Comparison of ENCODE assay signal across 16 cellular contexts in genomic region chr5:168575391-168576372, GRCh38. TPM values are rescaled to one million over a fixed set of nuclear protein-coding genes. Genes with fewer than 3 reads are reported as not detected.
DNase-seq lines count a peak whose midpoint lies in the region; ATAC-seq, FAIRE-seq and TF ChIP-seq lines count a peak whose summit lies in the region.
"Had no signal": no experiment of that assay in that cellular context is flagged by ENCODE, and none has a peak within 500 bp of the region (broad histone marks: within the 10 kb centered on the region; RNA-seq: fewer than 3 reads in every experiment).

No MANE protein-coding gene starts in this region.

- dilution Hi-C loops in IMR-90 (cut with HindIII; ENCODE audit: low sequenced_read_pairs, unreplicated experiment), result no loop called here

- POLR2A ChIA-PET in IMR-90 (lab: Charles Lee; ENCODE audit: unreplicated experiment) (no interaction called here), GM12878 (lab: Charles Lee) (interaction anchor here (1.0 to 1.9 kb wide), 2 partner anchors 8 to 10 kb away, joined by 5 to 7 read pairs; no protein-coding TSS in a partner anchor)

- TF ChIP-seq RAD21 in IMR-90 (IDR thresholded peaks at IDR 0.05; ENCODE audit: low read length) (no peak), GM12878 (IDR thresholded peaks at IDR 0.05; ENCODE audit: insufficient read depth, low read depth, low read length) (no peak)

- H3K18ac ChIP-seq in IMR-90 (ENCODE audit: low read depth, low read length), result no peak overlapping the region

- H2AFZ ChIP-seq in IMR-90 (replicated peaks; ENCODE audit: low read length, poor library complexity) (no peak overlapping the region), GM12878 (ENCODE audit: control insufficient read depth, low read depth, low read length) (no peak overlapping the region)

- no peak overlapping the region for H3K4ac ChIP-seq in IMR-90 (ENCODE audit: low read depth, low read length)

- H2BK5ac ChIP-seq in IMR-90 (ENCODE audit: low read depth, low read length, poor library complexity, severe bottlenecking), result no peak overlapping the region

- RAD21 ChIA-PET in GM12878 (lab: Charles Lee; ENCODE audit: unreplicated experiment), result no interaction called here

- no peak overlapping the region for H3K56ac ChIP-seq in IMR-90 (ENCODE audit: extremely low read depth, insufficient read depth, low read length)

- peaks cover 74% of the 10 kb centered on the region for H3K79me2 ChIP-seq in GM12878 (ENCODE audit: control insufficient read depth, insufficient read depth, low read length)

- ATAC-seq in IMR-90 (ENCODE audit: low read depth) (no peak), GM12878 (no peak), sciatic nerve (no peak), GM19328 (IDR thresholded peaks at IDR 0.05; ENCODE audit: unreplicated experiment) (no peak)
- ATAC-seq: gastroesophageal sphincter had no signal

- no peak for TF ChIP-seq EP300 in GM12878 (IDR thresholded peaks at IDR 0.05; ENCODE audit: borderline replicate concordance in 1 of 2, control insufficient read depth in 1 of 2, low read depth in 2 of 2, low read length in 2 of 2)

- peaks cover 65% of the 10 kb centered on the region for H3K36me3 Mint-ChIP-seq in nephron progenitor cell (ENCODE audit: low read depth)

- H4K5ac ChIP-seq in IMR-90 (ENCODE audit: low read depth, low read length), result no peak overlapping the region

- no peaks in the 10 kb centered on the region for H3K27me3 ChIP-seq in IMR-90 (ENCODE audit: control insufficient read depth, insufficient read depth, low read length)
- no peaks in the 10 kb centered on the region for H3K27me3 ChIP-seq in GM12878 (replicated peaks in 1 of 2; ENCODE audit: control insufficient read depth in 2 of 2, insufficient read depth in 2 of 2, low read length in 1 of 2)
- H3K27me3 ChIP-seq: BLaER1, gastroesophageal sphincter, right atrium auricular region had no signal

- TF ChIP-seq POLR2A in IMR-90 (IDR thresholded peaks at IDR 0.05; ENCODE audit: low read depth, low read length) (no peak), GM12878 (IDR thresholded peaks at IDR 0.05; ENCODE audit: low read depth, low read length) (no peak), GM12892 (IDR thresholded peaks at IDR 0.05; ENCODE audit: low read depth, low read length) (no peak)

- no peak overlapping the region for H3K23ac ChIP-seq in IMR-90 (ENCODE audit: low read depth, low read length)

- no peak overlapping the region for H3K27ac Mint-ChIP-seq in nephron progenitor cell

- H3K27me3 Mint-ChIP-seq in nephron progenitor cell (ENCODE audit: low read depth, poor library complexity), result no peaks in the 10 kb centered on the region

- no peak overlapping the region for H2BK15ac ChIP-seq in IMR-90 (ENCODE audit: low read depth, low read length)

- DNase-seq in DMS79 (lab: John Stamatoyannopoulos, UW) (peak; percentile 71), IMR-90 (peak; percentile 3), GM12878 (ENCODE audit: low read depth, low spot score) (no peak), nephron progenitor cell (no peak), sciatic nerve (ENCODE audit: low spot score) (no peak), GM12892 (ENCODE audit: insufficient read length) (no peak)
- DNase-seq: activated CD4-positive, CD25-positive, alpha-beta regulatory T cell treated with anti-CD3 and anti-CD28 coated beads, Interleukin-2, amount 50 U/mL, for 72 hours; kidney; NCI-H2029 treated with DMSO at 0.1 percent for 48 hours; stimulated activated CD4-positive, alpha-beta T cell treated with anti-CD3 and anti-CD28 coated beads, Interleukin-4, amount 100 ng/mL, for 24 hours; stimulated activated naive CD4-positive, alpha-beta T cell had no signal

- H3K27ac ChIP-seq in IMR-90 (ENCODE audit: insufficient read depth, low read length), result no peak overlapping the region
- H3K27ac ChIP-seq in GM12878 (ENCODE audit: control insufficient read depth, insufficient read depth), result no peak overlapping the region
- H3K27ac ChIP-seq: BLaER1, gastroesophageal sphincter, right atrium auricular region had no signal

- intact Hi-C loops in IMR-90 (cut with micrococcal nuclease), result loop anchor here (10.0 kb wide), 1 partner anchor 1229 kb away; no protein-coding TSS in a partner anchor
- intact Hi-C loops in GM12878 (cut with micrococcal nuclease; ENCODE audit: unreplicated experiment), result loop anchor here (10.0 kb wide), 1 partner anchor 281 kb away; the partner anchor contains the start of gene WWC1
- intact Hi-C loops in sciatic nerve (cut with DNase I), result no loop called here

- H3K4me1 ChIP-seq in IMR-90 (ENCODE audit: control insufficient read depth, insufficient read depth, low read length) (no peaks in the 10 kb centered on the region), GM12878 (ENCODE audit: control insufficient read depth, insufficient read depth, low read length) (peaks cover 9% of the 10 kb centered on the region; the same call in 1 of the 2 replicates)

- in situ Hi-C loops in IMR-90 (cut with MboI; ENCODE audit: low sequenced_read_pairs) (no loop called here), GM12878 (cut with MboI) (no loop called here)

- H3K4me1 Mint-ChIP-seq in nephron progenitor cell, result peaks cover 29% of the 10 kb centered on the region

- no peak overlapping the region for H2BK20ac ChIP-seq in IMR-90 (ENCODE audit: low read depth, low read length)

- peak overlapping the region; percentile 64 for H3K4me3 Mint-ChIP-seq in nephron progenitor cell

- CTCF ChIA-PET in IMR-90 (lab: Yijun Ruan, JAX) (no interaction called here), GM12878 (lab: Yijun Ruan, JAX) (interaction anchor here (0.6 to 1.3 kb wide), 4 partner anchors 10 to 101 kb away, joined by 3 read pairs; no protein-coding TSS in a partner anchor)

- no peaks in the 10 kb centered on the region for H3K36me3 ChIP-seq in IMR-90 (ENCODE audit: control insufficient read depth, insufficient read depth, low read length)
- no peaks in the 10 kb centered on the region; a peak in 1 of 4 replicates for H3K36me3 ChIP-seq in GM12878 (ENCODE audit: control insufficient read depth in 2 of 2, insufficient read depth in 2 of 2, low read length in 1 of 2)
- H3K36me3 ChIP-seq: gastroesophageal sphincter, right atrium auricular region had no signal

- no peak overlapping the region for H2BK120ac ChIP-seq in IMR-90 (ENCODE audit: low read depth, low read length)

- no peaks in the 10 kb centered on the region for H3K9me1 ChIP-seq in IMR-90 (ENCODE audit: insufficient read depth, low read length)

- H3K79me1 ChIP-seq in IMR-90 (ENCODE audit: low read depth in 1 of 2, low read length in 2 of 2), result peaks cover 0 to 21% of the 10 kb centered on the region in 2 experiments; a peak in 2 of 4 replicates

- FAIRE-seq in GM12878 (lab: Jason Lieb, UNC) (no peak), GM12892 (lab: Jason Lieb, UNC) (no peak)
- FAIRE-seq: H54, kidney had no signal

- H3K9me3 Mint-ChIP-seq in nephron progenitor cell, result peaks cover 44% of the 10 kb centered on the region

- SMC1A ChIA-PET in GM12878 (lab: Charles Lee; ENCODE audit: uncharacterized antibody, unreplicated experiment), result interaction anchor here (0.7 to 2.2 kb wide), 4 partner anchors 11 to 95 kb away, joined by 3 to 5 read pairs (median 4); no protein-coding TSS in a partner anchor

- H3K4me3 ChIP-seq in IMR-90 (ENCODE audit: insufficient read depth, low read depth, low read length) (no peak overlapping the region), GM12878 (peak overlapping the region; percentile 13)
- H3K4me3 ChIP-seq: BLaER1, gastroesophageal sphincter, right atrium auricular region had no signal

- no peak overlapping the region for H3K9ac ChIP-seq in IMR-90 (ENCODE audit: low read depth, low read length)
- no peak overlapping the region for H3K9ac ChIP-seq in GM12878 (ENCODE audit: control insufficient read depth, insufficient read depth, low read length)
- H3K9ac ChIP-seq: BLaER1 had no signal

- H4K20me1 ChIP-seq in IMR-90 (ENCODE audit: insufficient read depth, low read length) (peaks cover 41% of the 10 kb centered on the region), GM12878 (ENCODE audit: control insufficient read depth, insufficient read depth) (no peaks in the 10 kb centered on the region)

- no CpG with 5 or more reads among the region's 7 CpGs for WGBS in IMR-90 (ENCODE audit: extremely low coverage in 2 of 2, insufficient read length in 1 of 2), 2 experiments
- 90% methylated on average over 7 of the region's 7 CpGs for WGBS in GM12878 (ENCODE audit: insufficient coverage, insufficient replicate concordance, low lambda C conversion rate, missing lambda C conversion rate)

- no peak overlapping the region for H4K8ac ChIP-seq in IMR-90 (ENCODE audit: low read depth in 2 of 2, low read length in 2 of 2)

- no peak overlapping the region for H3K14ac ChIP-seq in IMR-90 (replicated peaks; ENCODE audit: low read depth, low read length)

- H3K4me2 ChIP-seq in IMR-90 (ENCODE audit: low read depth, low read length) (no peak overlapping the region), GM12878 (ENCODE audit: control insufficient read depth, insufficient read depth) (peak overlapping the region; percentile 55)

- no TSS peak for BruUV-seq in IMR-90 (replicated peaks; lab: Mats Ljungman, UMichigan)
- BruUV-seq in GM12878 (replicated peaks; lab: Mats Ljungman, UMichigan), result no TSS peak

- no peak overlapping the region for H4K91ac ChIP-seq in IMR-90 (ENCODE audit: insufficient read depth, low read depth, low read length)

- H2AK9ac ChIP-seq in IMR-90 (replicated peaks; ENCODE audit: low read depth, low read length, poor library complexity), result no peak overlapping the region

- H3K9me3 ChIP-seq in IMR-90 (ENCODE audit: control insufficient read depth, insufficient read depth, low read length) (no peaks in the 10 kb centered on the region), GM12878 (replicated peaks; ENCODE audit: control insufficient read depth, insufficient read depth, low read length) (peaks cover 4% of the 10 kb centered on the region)
- H3K9me3 ChIP-seq: gastroesophageal sphincter, right atrium auricular region had no signal

- TF ChIP-seq CTCF in IMR-90 (conservative IDR thresholded peaks at IDR 0.05; ENCODE audit: low read depth, low read length) (no peak), GM12878 (IDR thresholded peaks at IDR 0.05 in 2 of 3, conservative IDR thresholded peaks at IDR 0.05 in 1 of 3; ENCODE audit: control insufficient read depth in 2 of 3, extremely low read depth in 1 of 3, insufficient read depth in 1 of 3, low read depth in 3 of 3, low read length in 3 of 3) (no peak), nephron progenitor cell (IDR thresholded peaks at IDR 0.05) (no peak)

- no peak overlapping the region for H2AK5ac ChIP-seq in IMR-90 (ENCODE audit: low read depth, low read length)

RNA-seq across cellular contexts. Expression of gene PANK3, which starts 3.5 kb away (rescaled TPM):
- total RNA-seq in IMR-90 (2012; rRNA removed), result 21.0 and 37.5 TPM in 2 replicates
- polyA plus RNA-seq in IMR-90 (2012; rRNA removed), result 5.1 and 6.9 TPM in 2 replicates
- 0.63 and 1.00 TPM in 2 replicates for polyA plus RNA-seq in IMR-90 (2012; cell fraction: cytosol; rRNA removed)
- polyA plus RNA-seq in IMR-90 (2012; cell fraction: nucleus; rRNA removed; ENCODE audit: low replicate concordance), result 8.3 and 8.9 TPM in 2 replicates
- total RNA-seq in GM12878 (2013; cell fraction: nucleolus; rRNA removed), result 71.8 and 73.6 TPM in 2 replicates
- total RNA-seq in GM12878 (2014; rRNA removed), result 32.9 and 43.4 TPM in 2 replicates
- total RNA-seq in GM12878 (2014; rRNA removed; fragmentation: Illumina TruSeq; extraction: Trizol), result 43.0 and 44.3 TPM in 2 replicates
- total RNA-seq in GM12878 (2021), result 43.7 and 47.6 TPM in 2 replicates
- 5.1 TPM for polyA plus RNA-seq in GM12878 (2011; ENCODE audit: low read depth)
- 32.9 and 62.3 TPM in 2 replicates for polyA plus RNA-seq in GM12878 (2011; rRNA removed)
- polyA plus RNA-seq in GM12878 (2011; cell fraction: cytosol; rRNA removed), result 8.7 and 10.6 TPM in 2 replicates
- polyA plus RNA-seq in GM12878 (2011; cell fraction: nucleus; rRNA removed), result 19.2 and 21.7 TPM in 2 replicates
- polyA plus RNA-seq in GM12878 (2012), result 10.0 and 12.3 TPM in 2 replicates
- 28.7 and 38.0 TPM in 2 replicates for polyA plus RNA-seq in GM12878 (2014; fragmentation: Illumina TruSeq; extraction: Trizol)
- 1 to 10 TPM; 4.7 to 4.9 TPM for polyA plus RNA-seq in GM12878 (2014; fragmentation: Nextera tagmentation; extraction: Ambion mirVana)
- polyA plus RNA-seq in GM12878 (2014; rRNA removed), result 14.5 and 19.2 TPM in 2 replicates
- 10 to 100 TPM in 1 of 2 experiments, 1 to 10 TPM in 1; 9.2 to 13.3 TPM for polyA plus RNA-seq in GM12878 (2016; fragmentation: Nextera tagmentation; extraction: Ambion mirVana)
- 21.1 and 24.9 TPM in 2 replicates for polyA minus RNA-seq in GM12878 (2011; rRNA and poly(A)+ RNA removed)
- polyA minus RNA-seq in GM12878 (2011; cell fraction: cytosol; rRNA and poly(A)+ RNA removed), result 13.8 and 14.0 TPM in 2 replicates
- polyA minus RNA-seq in GM12878 (2011; cell fraction: nucleus; rRNA and poly(A)+ RNA removed), result 12.7 and 18.2 TPM in 2 replicates
- total RNA-seq in sciatic nerve, result 64.0 TPM
- polyA plus RNA-seq in GM12892 (2012; ENCODE audit: missing spikeins), result 22.3 TPM

RNA-seq across cellular contexts. Expression of gene FBLL1, which starts 46.6 kb away (rescaled TPM):
- total RNA-seq in IMR-90 (2012; rRNA removed), result under 0.01 and 0.18 TPM in 2 replicates
- 0.19 and 0.29 TPM in 2 replicates for polyA plus RNA-seq in IMR-90 (2012; rRNA removed)
- polyA plus RNA-seq in IMR-90 (2012; cell fraction: cytosol; rRNA removed), result 0.19 and 0.56 TPM in 2 replicates
- 0.73 and 1.4 TPM in 2 replicates for polyA plus RNA-seq in IMR-90 (2012; cell fraction: nucleus; rRNA removed; ENCODE audit: low replicate concordance)
- not detected in 2 replicates for total RNA-seq in GM12878 (2013; cell fraction: nucleolus; rRNA removed)
- 0.23 TPM in 1 of 2 replicates, not detected in the other for total RNA-seq in GM12878 (2014; rRNA removed)
- total RNA-seq in GM12878 (2014; rRNA removed; fragmentation: Illumina TruSeq; extraction: Trizol), result not detected in 2 replicates
- total RNA-seq in GM12878 (2021), result 0.13 TPM in 1 of 2 replicates, not detected in the other
- not detected for polyA plus RNA-seq in GM12878 (2011; ENCODE audit: low read depth)
- not detected in 2 replicates for polyA plus RNA-seq in GM12878 (2011; rRNA removed)
- polyA plus RNA-seq in GM12878 (2011; cell fraction: cytosol; rRNA removed), result not detected in 2 replicates
- polyA plus RNA-seq in GM12878 (2011; cell fraction: nucleus; rRNA removed), result 0.21 and 0.25 TPM in 2 replicates
- 0.07 and 0.23 TPM in 2 replicates for polyA plus RNA-seq in GM12878 (2012)
- not detected in 2 replicates for polyA plus RNA-seq in GM12878 (2014; fragmentation: Illumina TruSeq; extraction: Trizol)
- under 1 TPM in 1 of 2 experiments, not detected in 1; 0.04 TPM for polyA plus RNA-seq in GM12878 (2014; fragmentation: Nextera tagmentation; extraction: Ambion mirVana)
- 0.15 and 0.20 TPM in 2 replicates for polyA plus RNA-seq in GM12878 (2014; rRNA removed)
- not detected for polyA plus RNA-seq in GM12878 (2016; fragmentation: Nextera tagmentation; extraction: Ambion mirVana)
- 0.10 TPM in 1 of 2 replicates, not detected in the other for polyA minus RNA-seq in GM12878 (2011; rRNA and poly(A)+ RNA removed)
- polyA minus RNA-seq in GM12878 (2011; cell fraction: cytosol; rRNA and poly(A)+ RNA removed), result not detected in 2 replicates
- polyA minus RNA-seq in GM12878 (2011; cell fraction: nucleus; rRNA and poly(A)+ RNA removed), result not detected in 2 replicates
- 0.22 TPM for total RNA-seq in sciatic nerve
- polyA plus RNA-seq in GM12892 (2012; ENCODE audit: missing spikeins), result 0.23 TPM

Comparison
In these comparisons a context has a peak if more than half of its experiments do, and no peak if none do; other contexts are left out.
1. DNase-seq: peak in DMS79 (single experiment) and IMR-90 (single experiment); none in GM12878 (single experiment), nephron progenitor cell (single experiment), sciatic nerve (single experiment) and GM12892 (single experiment).